26 cellular contexts compared by ENCODE assay signal in genomic region chr18:54702687-54703086, GRCh38.
"Had no signal": no experiment of that assay in that cellular context is flagged by ENCODE, and none has a peak within 500 bp of the region (broad histone marks: within the 10 kb centered on the region; RNA-seq: fewer than 3 reads in every experiment).

No MANE protein-coding gene starts in this region.

- H3K4me1 Mint-ChIP-seq: activated CD4-positive, alpha-beta memory T cell treated with anti-CD3 and anti-CD28 coated beads, Interleukin-2, amount 10 ng/mL, durations not matched to agents 7 days and 5 days; activated CD4-positive, alpha-beta T cell treated with anti-CD3 and anti-CD28 coated beads, Interleukin-2, amount 10 ng/mL, durations not matched to agents 24 days and 14 days; naive thymus-derived CD4-positive, alpha-beta T cell; stimulated activated naive B cell treated with anti-CD40 and anti-IgM and Interleukin-4, amounts not matched to agents 10 μg/mL and 1 μg/mL and 100 μg/mL, for 72 hours had no signal

- H3K27me3 Mint-ChIP-seq: stimulated activated naive B cell treated with anti-CD40 and anti-IgM and Interleukin-4, amounts not matched to agents 10 μg/mL and 1 μg/mL and 100 μg/mL, for 72 hours; type B pancreatic cell had no signal

- H3K9me3 ChIP-seq: adrenal gland, ascending aorta, colonic mucosa, esophagus muscularis mucosa, left lung, sigmoid colon, testis, vagina had no signal

- ATAC-seq: activated CD4-positive, CD25-positive, alpha-beta regulatory T cell treated with anti-CD3 and anti-CD28 coated beads, Interleukin-2, amount 50 U/mL, for 24 hours; activated naive CD4-positive, alpha-beta T cell treated with anti-CD3 and anti-CD28 coated beads, Interleukin-2, amount 50 U/mL, for 72 hours; left lung; naive thymus-derived CD4-positive, alpha-beta T cell; stimulated activated naive B cell treated with anti-CD40 and anti-IgM and Interleukin-4, amounts not matched to agents 10 μg/mL and 1 μg/mL and 100 μg/mL, for 72 hours had no signal

- H3K36me3 ChIP-seq: adrenal gland, ascending aorta, brain microvascular endothelial cell, colonic mucosa, esophagus muscularis mucosa, left lung, sigmoid colon, vagina had no signal

- DNase-seq: activated CD4-positive, alpha-beta memory T cell treated with anti-CD3 and anti-CD28 coated beads, Interleukin-2, amount 10 ng/mL, durations not matched to agents 7 days and 5 days; activated CD4-positive, alpha-beta T cell treated with anti-CD3 and anti-CD28 coated beads, Interleukin-2, amount 10 ng/mL, durations not matched to agents 24 days and 14 days; activated gamma-delta T cell treated with Interleukin-2 at 50 U/mL for 16 hours; adrenal gland; brain microvascular endothelial cell; central memory CD4-positive, alpha-beta T cell; colonic mucosa; kidney; left lung; naive thymus-derived CD4-positive, alpha-beta T cell; retina; sigmoid colon; stimulated activated CD4-positive, alpha-beta T cell treated with anti-CD3 and anti-CD28 coated beads, Interleukin-2, amount 100 ng/mL, for 48 hours; stimulated activated CD8-positive, alpha-beta memory T cell treated with anti-CD3 and anti-CD28 coated beads, Interleukin-4, amount 100 ng/mL, for 48 hours; stimulated activated naive B cell treated with anti-CD40 and anti-IgM and Interleukin-4, amounts not matched to agents 10 μg/mL and 1 μg/mL and 100 μg/mL, for 72 hours; testis had no signal

- H3K4me1 ChIP-seq: adrenal gland, ascending aorta, colonic mucosa, esophagus muscularis mucosa, left lung, sigmoid colon, testis, vagina had no signal

- H3K27me3 ChIP-seq: adrenal gland, ascending aorta, brain microvascular endothelial cell, colonic mucosa, esophagus muscularis mucosa, left lung, sigmoid colon, testis, vagina had no signal

- H3K4me3 Mint-ChIP-seq: activated CD4-positive, alpha-beta memory T cell treated with anti-CD3 and anti-CD28 coated beads, Interleukin-2, amount 10 ng/mL, durations not matched to agents 7 days and 5 days; activated CD4-positive, alpha-beta T cell treated with anti-CD3 and anti-CD28 coated beads, Interleukin-2, amount 10 ng/mL, durations not matched to agents 24 days and 14 days; naive thymus-derived CD4-positive, alpha-beta T cell; neural crest cell; stimulated activated naive B cell treated with anti-CD40 and anti-IgM and Interleukin-4, amounts not matched to agents 10 μg/mL and 1 μg/mL and 100 μg/mL, for 72 hours; type B pancreatic cell had no signal

- H3K36me3 Mint-ChIP-seq: activated naive CD4-positive, alpha-beta T cell treated with anti-CD3 and anti-CD28 coated beads, Interleukin-2, amount 50 U/mL, for 72 hours; naive thymus-derived CD4-positive, alpha-beta T cell; stimulated activated naive B cell treated with anti-CD40 and anti-IgM and Interleukin-4, amounts not matched to agents 10 μg/mL and 1 μg/mL and 100 μg/mL, for 72 hours; type B pancreatic cell had no signal

- H3K27ac Mint-ChIP-seq: activated CD4-positive, alpha-beta memory T cell treated with anti-CD3 and anti-CD28 coated beads, Interleukin-2, amount 10 ng/mL, durations not matched to agents 7 days and 5 days; activated CD4-positive, alpha-beta T cell treated with anti-CD3 and anti-CD28 coated beads, Interleukin-2, amount 10 ng/mL, durations not matched to agents 24 days and 14 days; activated naive CD4-positive, alpha-beta T cell treated with anti-CD3 and anti-CD28 coated beads, Interleukin-2, amount 50 U/mL, for 72 hours; naive thymus-derived CD4-positive, alpha-beta T cell; progenitor cell of endocrine pancreas; stimulated activated naive B cell treated with anti-CD40 and anti-IgM and Interleukin-4, amounts not matched to agents 10 μg/mL and 1 μg/mL and 100 μg/mL, for 72 hours; type B pancreatic cell had no signal

- H3K27ac ChIP-seq: adrenal gland, ascending aorta, brain microvascular endothelial cell, colonic mucosa, esophagus muscularis mucosa, left lung, sigmoid colon, testis, vagina, VCaP had no signal

- H3K4me3 ChIP-seq: adrenal gland, ascending aorta, colonic mucosa, esophagus muscularis mucosa, left lung, lung, sigmoid colon, testis, vagina had no signal

- H3K9me3 Mint-ChIP-seq: type B pancreatic cell had no signal
